In the genomic region with DNA sequence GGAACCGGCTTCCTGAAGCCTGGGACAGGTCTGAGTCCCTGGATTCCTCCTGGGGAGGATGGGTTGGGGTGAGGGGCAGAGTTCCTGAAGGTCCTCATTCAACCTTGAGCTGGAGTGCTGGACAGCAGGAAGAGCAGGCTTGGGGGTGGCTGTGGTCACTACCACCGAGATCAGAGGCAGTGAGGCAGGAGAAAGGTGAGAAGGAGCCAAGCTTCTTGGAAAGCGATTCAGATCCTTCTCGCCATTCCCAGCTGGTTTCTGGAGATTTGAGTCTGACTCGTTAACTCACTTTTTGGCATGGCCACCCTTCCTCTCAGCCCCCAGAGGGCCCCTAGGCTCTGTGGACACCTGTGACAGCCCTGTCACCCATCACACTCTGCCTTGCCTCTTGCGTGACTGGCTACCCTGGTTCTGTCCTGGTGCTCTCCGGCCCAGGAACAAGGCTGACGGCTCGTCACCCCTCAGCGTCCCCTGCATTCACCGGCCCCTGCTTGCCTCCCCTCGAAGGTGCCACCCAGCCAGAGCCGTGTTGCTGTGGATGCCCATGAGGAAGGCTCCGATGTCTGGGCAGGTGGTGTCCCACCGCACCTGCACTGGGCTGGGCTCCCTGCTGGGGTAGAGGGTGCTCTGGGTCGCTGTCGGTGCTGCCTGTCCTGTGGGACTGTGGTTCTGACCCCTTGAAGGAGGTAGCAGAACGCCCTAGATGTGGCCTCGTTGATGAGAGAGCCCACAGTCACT, we compare ENCODE assay signal across 10 cellular contexts. TPM values are rescaled to one million over a fixed set of nuclear protein-coding genes. Genes with fewer than 3 reads are reported as not detected.
DNase-seq lines count a peak whose midpoint lies in the region; ATAC-seq and TF ChIP-seq lines count a peak whose summit lies in the region.
"Had no signal": no experiment of that assay in that cellular context is flagged by ENCODE, and none has a peak within 500 bp of the region (broad histone marks: within the 10 kb centered on the region; RNA-seq: fewer than 3 reads in every experiment).

No MANE protein-coding gene starts in this region.

- H3K27me3 ChIP-seq in thyroid gland = no peaks in the 10 kb centered on the region

- H3K4me1 Mint-ChIP-seq in memory B cell = peaks cover 9% of the 10 kb centered on the region

- H3K36me3 Mint-ChIP-seq in memory B cell = no peaks in the 10 kb centered on the region

- peaks cover 14 to 31% of the 10 kb centered on the region in 2 donors for H3K4me1 ChIP-seq in thyroid gland

- no peak overlapping the region for H3K4me3 Mint-ChIP-seq in memory B cell

- no peaks in the 10 kb centered on the region for H3K36me3 ChIP-seq in thyroid gland

- H3K27ac Mint-ChIP-seq in memory B cell = peak overlapping the region; percentile 71

- H3K27ac ChIP-seq in thyroid gland = peak overlapping the region; percentile 77 to 94 (median 86)

- peak overlapping the region; percentile 19 to 30 for H3K4me3 ChIP-seq in cardiac fibroblast (replicated peaks in 1 of 2; ENCODE audit: low read depth in 2 of 2, low read length in 2 of 2)
- H3K4me3 ChIP-seq in thyroid gland (replicated peaks in 1 of 3) = no peak overlapping the region
- H3K4me3 ChIP-seq: mucosa of descending colon had no signal

- TF ChIP-seq POLR2A in thyroid gland (IDR thresholded peaks at IDR 0.05) = no peak

- DNase-seq in M059J (ENCODE audit: low read depth) = peak; percentile 53
- DNase-seq in cardiac fibroblast (ENCODE audit: low read depth in 2 of 2) = peak in 1 of 2 donors; percentile 41
- DNase-seq in memory B cell (ENCODE audit: low spot score in 2 of 2) = no peak
- DNase-seq in thyroid gland = peak in 1 of 2 donors; percentile 16
- DNase-seq in SW480 (ENCODE audit: low spot score) = no peak
- no peak for DNase-seq in NCI-H146 (lab: John Stamatoyannopoulos, UW)
- DNase-seq in T-helper 2 cell = no peak
- DNase-seq: activated CD4-positive, alpha-beta T cell treated with anti-CD3 and anti-CD28 coated beads, Interleukin-2, amount 50 U/mL, for 48 hours had no signal

- intact Hi-C loops in thyroid gland (cut with DNase I) = no loop called here

- 66 to 75% methylated on average over 12 of the region's 19 CpGs for WGBS in thyroid gland, 2 donors

- no peaks in the 10 kb centered on the region for H3K9me3 Mint-ChIP-seq in memory B cell

- TF ChIP-seq CTCF in cardiac fibroblast (IDR thresholded peaks at IDR 0.05; ENCODE audit: low read depth, low read length) (no peak), thyroid gland (IDR thresholded peaks at IDR 0.05) (no peak)

- H3K9me3 ChIP-seq in thyroid gland = no peaks in the 10 kb centered on the region
- H3K9me3 ChIP-seq: mucosa of descending colon had no signal

- H3K27me3 Mint-ChIP-seq in memory B cell = peaks cover 11% of the 10 kb centered on the region

- ATAC-seq in memory B cell (ENCODE audit: low read depth) = no peak
- ATAC-seq in HG02642 (IDR thresholded peaks at IDR 0.05; ENCODE audit: poor library complexity, unreplicated experiment) = no peak

RNA-seq across cellular contexts. Expression of a gene that starts 9.7 kb away (rescaled TPM):
- total RNA-seq in M059J (2014; rRNA removed; shearing (Covaris generic)) = 213 and 289 TPM in 2 replicates
- total RNA-seq in thyroid gland = 100 to 1,000 TPM in 1 of 4 donors, 10 to 100 TPM in 3; 52.9 to 133 (median 82.2) TPM

RNA-seq across cellular contexts. Expression of a gene that starts 31.8 kb away (rescaled TPM):
- 0.12 and 1.6 TPM in 2 replicates for total RNA-seq in M059J (2014; rRNA removed; shearing (Covaris generic))
- 1 to 10 TPM in 3 of 4 donors, under 1 TPM in 1; 0.67 to 1.6 (median 1.4) TPM for total RNA-seq in thyroid gland

RNA-seq across cellular contexts. Expression of a gene that starts 44.9 kb away (rescaled TPM):
- total RNA-seq in M059J (2014; rRNA removed; shearing (Covaris generic)) = 787 and 1,162 TPM in 2 replicates
- total RNA-seq in thyroid gland = 100 to 1,000 TPM; 193 to 443 (median 390) TPM

Comparison
In these comparisons a context has a peak if more than half of its experiments do, and no peak if none do; other contexts are left out.
1. H3K4me3 ChIP-seq: peak in cardiac fibroblast (2 of 2); none in thyroid gland (0 of 3).